9 cellular contexts compared by ENCODE assay signal in the genomic region with DNA sequence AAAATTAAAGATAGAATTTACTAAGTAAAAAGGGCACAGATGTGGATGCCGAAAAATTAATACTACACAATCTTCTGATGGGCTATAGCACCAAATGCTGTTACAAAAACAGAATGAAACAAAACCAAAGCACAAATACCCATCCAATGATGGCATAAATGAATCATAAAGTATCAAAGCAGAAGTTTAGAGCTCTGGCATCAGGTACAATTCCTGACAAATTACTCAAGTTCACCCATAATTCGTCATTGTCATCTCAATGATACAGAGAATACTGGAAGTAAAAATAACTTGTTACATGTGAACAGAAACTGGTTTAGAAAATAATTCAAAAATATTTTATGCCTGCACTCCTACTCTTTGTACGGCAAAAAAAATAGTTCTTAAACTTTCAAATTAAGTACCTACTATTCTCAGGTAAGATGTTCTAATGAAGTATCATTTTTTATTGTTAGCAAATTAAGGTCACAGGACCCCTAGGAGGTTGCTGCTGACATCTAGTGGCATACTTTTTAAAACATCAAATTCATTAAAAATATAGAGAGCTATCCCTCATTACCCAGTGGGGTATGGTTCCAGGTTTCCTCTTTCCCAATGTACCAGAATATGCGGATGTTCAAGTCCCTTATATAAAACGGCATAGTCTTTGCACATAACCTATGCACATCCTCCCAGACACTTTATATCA.
DNase-seq lines count a peak whose midpoint lies in the region; ATAC-seq and TF ChIP-seq lines count a peak whose summit lies in the region.
"Had no signal": no experiment of that assay in that cellular context is flagged by ENCODE, and none has a peak within 500 bp of the region (broad histone marks: within the 10 kb centered on the region; RNA-seq: fewer than 3 reads in every experiment).

No MANE protein-coding gene starts in this region.

- no peak overlapping the region for H3K27ac ChIP-seq in C4-2B
- no peak overlapping the region for H3K27ac ChIP-seq in vagina

- TF ChIP-seq CTCF in C4-2B (conservative IDR thresholded peaks at IDR 0.05) (peak; percentile 80), GM13976 (IDR thresholded peaks at IDR 0.05; ENCODE audit: borderline replicate concordance, control extremely low read depth, extremely low read depth, insufficient read depth, missing control alignments) (no peak), vagina (IDR thresholded peaks at IDR 0.05) (no peak)

- H3K9me3 ChIP-seq in vagina = no peaks in the 10 kb centered on the region

- in situ Hi-C loops in GM13976 (cut with MboI; ENCODE audit: low sequenced_read_pairs, unreplicated experiment) (no loop called here), SK-MEL-5 (cut with HindIII; ENCODE audit: low pct_unique_long_range_greater_than_20kb, low sequenced_read_pairs) (no loop called here)

- no peaks in the 10 kb centered on the region for H3K27me3 ChIP-seq in vagina

- no peak overlapping the region for H3K4me3 ChIP-seq in vagina
- H3K4me3 ChIP-seq: mucosa of descending colon had no signal

- intact Hi-C loops in vagina (cut with DNase I) = no loop called here

- H3K36me3 ChIP-seq in vagina = no peaks in the 10 kb centered on the region

- ATAC-seq in HG03196 (IDR thresholded peaks at IDR 0.05; ENCODE audit: unreplicated experiment) (no peak), GM21619 (IDR thresholded peaks at IDR 0.05; ENCODE audit: unreplicated experiment) (no peak)
- ATAC-seq: mucosa of descending colon had no signal

- no peak for TF ChIP-seq POLR2A in vagina (IDR thresholded peaks at IDR 0.05)

- DNase-seq in GM13976 (ENCODE audit: low spot score) = peak; percentile 16
- DNase-seq in SK-MEL-5 (ENCODE audit: low read depth, low spot score) = peak; percentile 56
- peak; percentile 40 for DNase-seq in glomerular visceral epithelial cell (ENCODE audit: extremely low spot score)
- no peak for DNase-seq in vagina (ENCODE audit: extremely low spot score in 2 of 2)
- no peak for DNase-seq in stimulated activated naive CD4-positive, alpha-beta T cell treated with Interleukin-2 at 50 U/mL for 16 hours (lab: John Stamatoyannopoulos, UW)

- H3K4me1 ChIP-seq in vagina = no peaks in the 10 kb centered on the region

Comparison
In these comparisons a context has a peak if more than half of its experiments do, and no peak if none do; other contexts are left out.
1. DNase-seq: peak in GM13976 (single experiment), SK-MEL-5 (single experiment) and glomerular visceral epithelial cell (single experiment); none in vagina (0 of 2) and stimulated activated naive CD4-positive, alpha-beta T cell treated with Interleukin-2 at 50 U/mL for 16 hours (single experiment).